In genomic region chr3:69649120-69649519, GRCh38 we compare ENCODE assay signal across 14 cellular contexts.
DNase-seq lines count a peak whose midpoint lies in the region; ATAC-seq and TF ChIP-seq lines count a peak whose summit lies in the region.
"Had no signal": no experiment of that assay in that cellular context is flagged by ENCODE, and none has a peak within 500 bp of the region (broad histone marks: within the 10 kb centered on the region; RNA-seq: fewer than 3 reads in every experiment).

No MANE protein-coding gene starts in this region.

- no peak overlapping the region for H3K4me2 ChIP-seq in GM23338

- H3K79me2 ChIP-seq in GM23338 (replicated peaks; ENCODE audit: insufficient read depth): no peaks in the 10 kb centered on the region

- H3K36me3 ChIP-seq in GM23338 (ENCODE audit: insufficient read depth): no peaks in the 10 kb centered on the region
- H3K36me3 ChIP-seq: HAP-1, pancreas had no signal

- 0 out of 2 replicates have a peak overlapping the region, but pooled peaks have one; percentile 43 for H3K27ac ChIP-seq in GM23338 (ENCODE audit: low read depth)
- H3K27ac ChIP-seq: pancreas had no signal

- no peaks in the 10 kb centered on the region for H3K36me3 Mint-ChIP-seq in GM23338 (ENCODE audit: low read depth)
- H3K36me3 Mint-ChIP-seq in activated naive CD4-positive, alpha-beta T cell treated with anti-CD3 and anti-CD28 coated beads, Interleukin-2, amount 50 U/mL, for 72 hours: no peaks in the 10 kb centered on the region

- intact Hi-C loops in left cardiac atrium (cut with DNase I) (no loop called here), sciatic nerve (cut with DNase I) (no loop called here)

- peaks cover 1% of the 10 kb centered on the region for H3K27me3 Mint-ChIP-seq in GM23338 (ENCODE audit: insufficient read depth, low read depth, poor library complexity)

- H3K4me3 Mint-ChIP-seq in GM23338: no peak overlapping the region

- peaks cover 5% of the 10 kb centered on the region; the same call in 1 of the 3 replicates for H3K4me1 Mint-ChIP-seq in GM23338

- H3K27ac Mint-ChIP-seq in GM23338: no peak overlapping the region
- H3K27ac Mint-ChIP-seq in activated naive CD4-positive, alpha-beta T cell treated with anti-CD3 and anti-CD28 coated beads, Interleukin-2, amount 50 U/mL, for 72 hours: no peak overlapping the region

- no peaks in the 10 kb centered on the region for H3K9me3 Mint-ChIP-seq in GM23338
- H3K9me3 Mint-ChIP-seq in activated naive CD4-positive, alpha-beta T cell treated with anti-CD3 and anti-CD28 coated beads, Interleukin-2, amount 50 U/mL, for 72 hours: peaks cover 0 to 3% of the 10 kb centered on the region in 2 donors

- H3K9me2 ChIP-seq in GM23338 (ENCODE audit: insufficient read depth): no peaks in the 10 kb centered on the region

- H3K4me1 ChIP-seq in GM23338 (ENCODE audit: insufficient read depth): peaks cover 5% of the 10 kb centered on the region; the same call in 1 of the 2 replicates
- H3K4me1 ChIP-seq: HAP-1, pancreas had no signal

- H3F3A ChIP-seq in GM23338 (replicated peaks; ENCODE audit: low read depth): no peaks in the 10 kb centered on the region

- peak overlapping the region; percentile 75 for H2AFZ ChIP-seq in GM23338

- H4K20me1 ChIP-seq in GM23338 (replicated peaks; ENCODE audit: insufficient read depth): no peaks in the 10 kb centered on the region

- DNase-seq in A172 (ENCODE audit: low spot score) (peak; percentile 57), GM23338 (ENCODE audit: low spot score) (no peak), amniotic epithelial cell (ENCODE audit: low read depth) (peak; percentile 43), left cardiac atrium (no peak), sciatic nerve (ENCODE audit: low spot score) (no peak), AML-193 (lab: John Stamatoyannopoulos, UW) (no peak)
- DNase-seq in stimulated activated CD4-positive, alpha-beta T cell treated with anti-CD3 and anti-CD28 coated beads, Interleukin-2, amount 100 ng/mL, for 48 hours: no peak
- no peak for DNase-seq in activated naive CD4-positive, alpha-beta T cell treated with anti-CD3 and anti-CD28 coated beads, Interleukin-2, amount 50 U/mL, for 72 hours (ENCODE audit: low spot score in 2 of 2)
- DNase-seq: activated T-cell treated with anti-CD3 and anti-CD28 coated beads for 4 hours; effector CD4-positive, alpha-beta T cell; hippocampal formation; pancreas had no signal

- no peak for TF ChIP-seq CTCF in GM23338 (conservative IDR thresholded peaks at IDR 0.05; ENCODE audit: low read depth in 2 of 2)

- no peak overlapping the region for H3K4me3 ChIP-seq in GM23338
- H3K4me3 ChIP-seq: HAP-1, pancreas had no signal

- H3K27me3 ChIP-seq in GM23338 (ENCODE audit: insufficient read depth): no peaks in the 10 kb centered on the region
- H3K27me3 ChIP-seq: pancreas had no signal

- ATAC-seq in GM23338 (no peak), left cardiac atrium (peak; percentile 61 to 84), sciatic nerve (no peak)
- ATAC-seq in activated naive CD4-positive, alpha-beta T cell treated with anti-CD3 and anti-CD28 coated beads, Interleukin-2, amount 50 U/mL, for 72 hours: no peak
- ATAC-seq: activated CD4-positive, CD25-positive, alpha-beta regulatory T cell treated with anti-CD3 and anti-CD28 coated beads, Interleukin-2, amount 50 U/mL, for 24 hours had no signal

TF ChIP-seq in GM23338, 12 proteins besides CTCF, POLR2A, EP300 and RAD21 (continues in another document):
- no peak for TF ChIP-seq ETS1 (IDR thresholded peaks at IDR 0.05)
- no peak for TF ChIP-seq EZH2 (IDR thresholded peaks at IDR 0.05; ENCODE audit: low read depth, unreplicated experiment)
- TF ChIP-seq CREB1 (CRISPR knock-in tag; IDR thresholded peaks at IDR 0.05; ENCODE audit: low read depth): no peak
- TF ChIP-seq POLR2AphosphoS5 (IDR thresholded peaks at IDR 0.05; ENCODE audit: low read depth): no peak
- no peak for TF ChIP-seq ZNF462 (CRISPR knock-in tag; IDR thresholded peaks at IDR 0.05)
- TF ChIP-seq ZNF114 (CRISPR knock-in tag; IDR thresholded peaks at IDR 0.05): no peak
- TF ChIP-seq JUNB (IDR thresholded peaks at IDR 0.05; ENCODE audit: unreplicated experiment): no peak

Comparison
In these comparisons a context has a peak if more than half of its experiments do, and no peak if none do; other contexts are left out.
1. DNase-seq: peak in A172 (single experiment) and amniotic epithelial cell (single experiment); none in GM23338 (single experiment), left cardiac atrium (single experiment), stimulated activated CD4-positive, alpha-beta T cell treated with anti-CD3 and anti-CD28 coated beads, Interleukin-2, amount 100 ng/mL, for 48 hours (0 of 2), sciatic nerve (single experiment), activated naive CD4-positive, alpha-beta T cell treated with anti-CD3 and anti-CD28 coated beads, Interleukin-2, amount 50 U/mL, for 72 hours (0 of 2) and AML-193 (0 of 2).
2. ATAC-seq: peak in left cardiac atrium (2 of 2); none in GM23338 (single experiment), sciatic nerve (single experiment) and activated naive CD4-positive, alpha-beta T cell treated with anti-CD3 and anti-CD28 coated beads, Interleukin-2, amount 50 U/mL, for 72 hours (0 of 2).